Comparison of ENCODE assay signal across 32 cellular contexts in genomic region chr2:19027621-19028020, GRCh38.
"Had no signal": no experiment of that assay in that cellular context is flagged by ENCODE, and none has a peak within 500 bp of the region (broad histone marks: within the 10 kb centered on the region; RNA-seq: fewer than 3 reads in every experiment).

No MANE protein-coding gene starts in this region.

- H3K36me3 ChIP-seq: cardiac muscle cell, colonic mucosa, gastrocnemius medialis, WERI-Rb-1 had no signal

- H3K4me3 ChIP-seq: cardiac muscle cell, colonic mucosa, dorsolateral prefrontal cortex, gastrocnemius medialis had no signal

- H3K27me3 Mint-ChIP-seq: activated B cell treated with CpG ODN at 0.5 μM for 24 hours; activated CD8-positive, alpha-beta T cell treated with anti-CD3 and anti-CD28 coated beads for 36 hours; activated naive CD8-positive, alpha-beta T cell; activated T-helper 17 cell treated with anti-CD3 and anti-CD28 coated beads, Interleukin-2, amount 50 U/mL, for 72 hours; T-helper 17 cell had no signal

- DNase-seq: activated B cell treated with CpG ODN at 0.5 μM for 24 hours; activated CD4-positive, alpha-beta T cell treated with anti-CD3 and anti-CD28 coated beads for 48 hours; activated CD4-positive, alpha-beta T cell treated with anti-CD3 and anti-CD28 coated beads, Interleukin-2, amount 50 U/mL, for 1 hour; activated CD4-positive, alpha-beta T cell treated with anti-CD3 and anti-CD28 coated beads, Interleukin-2, amount 50 U/mL, for 48 hours; activated CD8-positive, alpha-beta memory T cell treated with anti-CD3 and anti-CD28 coated beads for 24 hours; activated CD8-positive, alpha-beta T cell treated with anti-CD3 and anti-CD28 coated beads for 36 hours; activated effector memory CD4-positive, alpha-beta T cell treated with Interleukin-2 at 50 U/mL for 16 hours; activated gamma-delta T cell treated with Interleukin-2 at 50 U/mL for 16 hours; activated naive CD4-positive, alpha-beta T cell treated with anti-CD3 and anti-CD28 coated beads, Interleukin-2, amount 50 U/mL, for 16 hours; activated naive CD4-positive, alpha-beta T cell treated with Interleukin-2 at 50 U/mL for 16 hours; activated T-cell treated with anti-CD3 and anti-CD28 coated beads, Interleukin-2, amount 50 U/mL, for 4 hours; amniotic stem cell; anterior cingulate cortex; central memory CD4-positive, alpha-beta T cell; cerebellar nuclear complex; colonic mucosa; dorsolateral prefrontal cortex; effector memory CD4-positive, alpha-beta T cell; endodermal cell; foreskin keratinocyte; gastrocnemius medialis; glutamatergic neuron; T-helper 1 cell; T-helper 17 cell; T1000; WERI-Rb-1 had no signal

- H3K9me3 Mint-ChIP-seq: activated B cell treated with CpG ODN at 0.5 μM for 24 hours; activated CD8-positive, alpha-beta T cell treated with anti-CD3 and anti-CD28 coated beads for 36 hours; activated T-cell treated with anti-CD3 and anti-CD28 coated beads, Interleukin-2, amount 50 U/mL, for 4 hours; activated T-helper 17 cell treated with anti-CD3 and anti-CD28 coated beads, Interleukin-2, amount 50 U/mL, for 72 hours; endodermal cell; T-helper 2 cell treated with Interferon-gamma antibody and Interleukin-4, amounts not matched to agents 5 μg/mL and 100 μg/mL, for 36 hours had no signal

- H3K27me3 ChIP-seq: cardiac muscle cell, colonic mucosa, dorsolateral prefrontal cortex, foreskin keratinocyte, gastrocnemius medialis had no signal

- ATAC-seq: activated CD4-positive, CD25-positive, alpha-beta regulatory T cell treated with anti-CD3 and anti-CD28 coated beads, Interleukin-2, amount 50 U/mL, for 24 hours; activated CD8-positive, alpha-beta T cell treated with anti-CD3 and anti-CD28 coated beads for 36 hours; activated T-cell treated with anti-CD3 and anti-CD28 coated beads, Interleukin-2, amount 50 U/mL, for 4 hours; activated T-helper 17 cell treated with anti-CD3 and anti-CD28 coated beads, Interleukin-2, amount 50 U/mL, for 72 hours; esophagus mucosa; foreskin keratinocyte; T-helper 17 cell had no signal

- H3K27ac Mint-ChIP-seq: activated B cell treated with CpG ODN at 0.5 μM for 24 hours; activated CD8-positive, alpha-beta T cell treated with anti-CD3 and anti-CD28 coated beads for 36 hours; activated naive CD8-positive, alpha-beta T cell; activated T-helper 17 cell treated with anti-CD3 and anti-CD28 coated beads, Interleukin-2, amount 50 U/mL, for 72 hours; endodermal cell; T-helper 17 cell; T-helper 2 cell treated with Interferon-gamma antibody and Interleukin-4, amounts not matched to agents 5 μg/mL and 100 μg/mL, for 36 hours had no signal

- H3K4me3 Mint-ChIP-seq: activated B cell treated with CpG ODN at 0.5 μM for 24 hours; activated CD8-positive, alpha-beta T cell treated with anti-CD3 and anti-CD28 coated beads for 36 hours; activated naive CD8-positive, alpha-beta T cell; activated T-cell treated with anti-CD3 and anti-CD28 coated beads, Interleukin-2, amount 50 U/mL, for 4 hours; activated T-helper 17 cell treated with anti-CD3 and anti-CD28 coated beads, Interleukin-2, amount 50 U/mL, for 72 hours; endodermal cell; T-helper 17 cell; T-helper 2 cell treated with Interferon-gamma antibody and Interleukin-4, amounts not matched to agents 5 μg/mL and 100 μg/mL, for 36 hours had no signal

- H3K4me1 ChIP-seq: colonic mucosa had no signal

- H3K9me3 ChIP-seq: colonic mucosa, gastrocnemius medialis had no signal

- H3K4me1 Mint-ChIP-seq: activated B cell treated with CpG ODN at 0.5 μM for 24 hours; activated T-helper 17 cell treated with anti-CD3 and anti-CD28 coated beads, Interleukin-2, amount 50 U/mL, for 72 hours; endodermal cell; T-helper 17 cell had no signal

- H3K27ac ChIP-seq: cardiac muscle cell, colonic mucosa, dorsolateral prefrontal cortex, foreskin keratinocyte, WERI-Rb-1 had no signal
